In genomic region chr3:69807674-69808073, GRCh38 we compare ENCODE assay signal across 15 cellular contexts.
DNase-seq lines count a peak whose midpoint lies in the region; TF ChIP-seq lines count a peak whose summit lies in the region.
"Had no signal": no experiment of that assay in that cellular context is flagged by ENCODE, and none has a peak within 500 bp of the region (broad histone marks: within the 10 kb centered on the region; RNA-seq: fewer than 3 reads in every experiment).

No MANE protein-coding gene starts in this region.

- no peaks in the 10 kb centered on the region for H3K36me3 ChIP-seq in SJSA1
- H3K36me3 ChIP-seq in tibial nerve, result no peaks in the 10 kb centered on the region
- no peaks in the 10 kb centered on the region for H3K36me3 ChIP-seq in Karpas-422 (ENCODE audit: insufficient read depth, low read length)
- H3K36me3 ChIP-seq: BLaER1 had no signal

- H3K79me2 ChIP-seq in Karpas-422 (ENCODE audit: low read length), result no peaks in the 10 kb centered on the region

- TF ChIP-seq EP300 in tibial nerve (IDR thresholded peaks at IDR 0.05), result no peak

- DNase-seq in SHP77 treated with DMSO at 0.1 percent for 48 hours (lab: John Stamatoyannopoulos, UW), result peak; percentile 6
- DNase-seq in SHP77 (lab: John Stamatoyannopoulos, UW), result no peak
- peak; percentile 88 for DNase-seq in LNCaP clone FGC (ENCODE audit: low read depth)
- no peak for DNase-seq in SJSA1 (ENCODE audit: low read depth in 1 of 2, low spot score in 2 of 2)
- DNase-seq in tibial nerve (ENCODE audit: low spot score in 2 of 2), result no peak
- no peak for DNase-seq in Karpas-422
- DNase-seq in NCI-H1930 (lab: John Stamatoyannopoulos, UW), result no peak
- DNase-seq: CD4-positive, CD25-positive, alpha-beta regulatory T cell; CD8-positive, alpha-beta memory T cell; DMS 273 treated with DMSO at 0.1 percent for 48 hours; DND-41; GM23248; H7; HCEC 1CT had no signal

- no peaks in the 10 kb centered on the region for H3K9me2 ChIP-seq in Karpas-422 (replicated peaks; ENCODE audit: insufficient read depth, low read length)

- TF ChIP-seq POLR2A in tibial nerve (IDR thresholded peaks at IDR 0.05), result no peak

- no peaks in the 10 kb centered on the region for H4K20me1 ChIP-seq in Karpas-422 (ENCODE audit: insufficient read depth, low read depth, low read length)
- H4K20me1 ChIP-seq: BLaER1 had no signal

- no peak overlapping the region for H3K4me3 ChIP-seq in LNCaP clone FGC (ENCODE audit: low read depth, low read length)
- H3K4me3 ChIP-seq in SJSA1, result no peak overlapping the region
- H3K4me3 ChIP-seq in tibial nerve, result no peak overlapping the region
- H3K4me3 ChIP-seq in Karpas-422 (ENCODE audit: low read length), result no peak overlapping the region
- H3K4me3 ChIP-seq: BLaER1, GM23248 had no signal

- no peaks in the 10 kb centered on the region for H3K9me3 ChIP-seq in SJSA1 (replicated peaks)
- no peaks in the 10 kb centered on the region for H3K9me3 ChIP-seq in tibial nerve
- H3K9me3 ChIP-seq in Karpas-422 (ENCODE audit: low read length), result no peaks in the 10 kb centered on the region
- H3K9me3 ChIP-seq: BLaER1 had no signal

- H3K9ac ChIP-seq in Karpas-422 (ENCODE audit: low read length), result no peak overlapping the region
- H3K9ac ChIP-seq: BLaER1, GM23248 had no signal

- H3K27ac ChIP-seq in SJSA1, result peak overlapping the region; percentile 97
- no peak overlapping the region for H3K27ac ChIP-seq in tibial nerve
- no peak overlapping the region for H3K27ac ChIP-seq in Karpas-422 (ENCODE audit: low read length)
- H3K27ac ChIP-seq: BLaER1, GM23248 had no signal

- no peak overlapping the region for H3K4me2 ChIP-seq in Karpas-422 (ENCODE audit: low read depth, low read length, poor library complexity, severe bottlenecking)
- H3K4me2 ChIP-seq: BLaER1 had no signal

- 96 to 97% methylated on average over 1 of the region's 1 CpG for WGBS in tibial nerve, 2 donors

- peaks cover 47% of the 10 kb centered on the region for H3K4me1 ChIP-seq in SJSA1 (replicated peaks)
- H3K4me1 ChIP-seq in tibial nerve, result peaks cover 0 to 18% (median 2%) of the 10 kb centered on the region in 4 donors
- no peaks in the 10 kb centered on the region for H3K4me1 ChIP-seq in Karpas-422 (ENCODE audit: low read length)

- no peak overlapping the region for H2AFZ ChIP-seq in Karpas-422 (ENCODE audit: low read length)
- H2AFZ ChIP-seq: GM23248 had no signal

- no peaks in the 10 kb centered on the region for H3K27me3 ChIP-seq in SJSA1 (replicated peaks)
- H3K27me3 ChIP-seq in tibial nerve, result no peaks in the 10 kb centered on the region
- H3K27me3 ChIP-seq in Karpas-422 (ENCODE audit: low read length), result no peaks in the 10 kb centered on the region
- H3K27me3 ChIP-seq: BLaER1 had no signal

- TF ChIP-seq CTCF in LNCaP clone FGC (IDR thresholded peaks at IDR 0.05; ENCODE audit: control insufficient read depth, extremely low read depth, insufficient read depth) (no peak), tibial nerve (IDR thresholded peaks at IDR 0.05) (no peak)

Comparison
In these comparisons a context has a peak if more than half of its experiments do, and no peak if none do; other contexts are left out.
1. DNase-seq: peak in SHP77 treated with DMSO at 0.1 percent for 48 hours (single experiment) and LNCaP clone FGC (single experiment); none in SHP77 (0 of 2), SJSA1 (0 of 2), tibial nerve (0 of 2), Karpas-422 (single experiment) and NCI-H1930 (0 of 2).